ENCODE assay signal across 20 cellular contexts in genomic region chr12:51163795-51164194, GRCh38.
"Had no signal": no experiment of that assay in that cellular context is flagged by ENCODE, and none has a peak within 500 bp of the region (broad histone marks: within the 10 kb centered on the region; RNA-seq: fewer than 3 reads in every experiment).

No MANE protein-coding gene starts in this region.

- H3K27me3 ChIP-seq: MG63, SJCRH30 had no signal

- ATAC-seq: Panc1, PC-3, SK-N-SH treated with all-trans-retinoic acid at 6 μM for 48 hours had no signal

- H3K4me3 ChIP-seq: MG63, SJCRH30 had no signal

- DNase-seq: KG1; MG63; NCI-H1092 treated with DMSO at 0.1 percent for 48 hours; NCI-H1436; NCI-H187; NCI-H2029; NCI-H2081 treated with DMSO at 0.1 percent for 48 hours; NCI-H2171; NCI-H226; NCI-H446; NCI-H510A; NCI-H524 treated with DMSO at 0.1 percent for 48 hours; NCI-H69; NCI-H774; NK-92 treated with Interleukin-12 subunit alpha and Interleukin-12 subunit beta, amount 100 ng/mL, for 24 hours; PC-3; SHP77; SJCRH30 had no signal

- H3K36me3 ChIP-seq: MG63, SJCRH30 had no signal

- H3K9me3 ChIP-seq: MG63, SJCRH30 had no signal

- H3K27ac ChIP-seq: SJCRH30 had no signal

- H3K4me1 ChIP-seq: SJCRH30 had no signal
